ENCODE assay signal across 1 cellular context in genomic region chr10:15387021-15387420, GRCh38.
TF ChIP-seq lines count a peak whose summit lies in the region.

No MANE protein-coding gene starts in this region.

TF ChIP-seq in WTC11, 78 proteins besides CTCF, POLR2A, EP300 and RAD21 (continued from another document):
- TF ChIP-seq, protein P1, sequence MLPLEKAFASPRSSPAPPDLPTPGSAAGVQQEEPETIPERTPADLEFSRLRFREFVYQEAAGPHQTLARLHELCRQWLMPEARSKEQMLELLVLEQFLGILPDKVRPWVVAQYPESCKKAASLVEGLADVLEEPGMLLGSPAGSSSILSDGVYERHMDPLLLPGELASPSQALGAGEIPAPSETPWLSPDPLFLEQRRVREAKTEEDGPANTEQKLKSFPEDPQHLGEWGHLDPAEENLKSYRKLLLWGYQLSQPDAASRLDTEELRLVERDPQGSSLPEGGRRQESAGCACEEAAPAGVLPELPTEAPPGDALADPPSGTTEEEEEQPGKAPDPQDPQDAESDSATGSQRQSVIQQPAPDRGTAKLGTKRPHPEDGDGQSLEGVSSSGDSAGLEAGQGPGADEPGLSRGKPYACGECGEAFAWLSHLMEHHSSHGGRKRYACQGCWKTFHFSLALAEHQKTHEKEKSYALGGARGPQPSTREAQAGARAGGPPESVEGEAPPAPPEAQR (CRISPR knock-in tag; IDR thresholded peaks at IDR 0.05): no peak
- TF ChIP-seq ATF1 (CRISPR knock-in tag; IDR thresholded peaks at IDR 0.05) (no peak), CBFB (CRISPR knock-in tag; IDR thresholded peaks at IDR 0.05; ENCODE audit: low read depth) (no peak), STAT6 (CRISPR knock-in tag; conservative IDR thresholded peaks at IDR 0.05; ENCODE audit: low read depth) (no peak), JUN (CRISPR knock-in tag; IDR thresholded peaks at IDR 0.05) (no peak), GRHL2 (CRISPR knock-in tag; IDR thresholded peaks at IDR 0.05; ENCODE audit: insufficient replicate concordance, severe bottlenecking) (no peak), MXD4 (CRISPR knock-in tag; IDR thresholded peaks at IDR 0.05; ENCODE audit: borderline replicate concordance) (no peak), SOX15 (CRISPR knock-in tag; IDR thresholded peaks at IDR 0.05) (no peak), ZBTB21 (CRISPR knock-in tag; IDR thresholded peaks at IDR 0.05; ENCODE audit: borderline replicate concordance) (no peak), ETV6 (CRISPR knock-in tag; IDR thresholded peaks at IDR 0.05) (no peak), ESRRA (CRISPR knock-in tag; IDR thresholded peaks at IDR 0.05; ENCODE audit: borderline replicate concordance) (no peak)
- TF ChIP-seq, protein P2, sequence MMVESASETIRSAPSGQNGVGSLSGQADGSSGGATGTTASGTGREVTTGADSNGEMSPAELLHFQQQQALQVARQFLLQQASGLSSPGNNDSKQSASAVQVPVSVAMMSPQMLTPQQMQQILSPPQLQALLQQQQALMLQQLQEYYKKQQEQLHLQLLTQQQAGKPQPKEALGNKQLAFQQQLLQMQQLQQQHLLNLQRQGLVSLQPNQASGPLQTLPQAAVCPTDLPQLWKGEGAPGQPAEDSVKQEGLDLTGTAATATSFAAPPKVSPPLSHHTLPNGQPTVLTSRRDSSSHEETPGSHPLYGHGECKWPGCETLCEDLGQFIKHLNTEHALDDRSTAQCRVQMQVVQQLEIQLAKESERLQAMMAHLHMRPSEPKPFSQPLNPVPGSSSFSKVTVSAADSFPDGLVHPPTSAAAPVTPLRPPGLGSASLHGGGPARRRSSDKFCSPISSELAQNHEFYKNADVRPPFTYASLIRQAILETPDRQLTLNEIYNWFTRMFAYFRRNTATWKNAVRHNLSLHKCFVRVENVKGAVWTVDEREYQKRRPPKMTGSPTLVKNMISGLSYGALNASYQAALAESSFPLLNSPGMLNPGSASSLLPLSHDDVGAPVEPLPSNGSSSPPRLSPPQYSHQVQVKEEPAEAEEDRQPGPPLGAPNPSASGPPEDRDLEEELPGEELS (CRISPR knock-in tag; IDR thresholded peaks at IDR 0.05): no peak
- TF ChIP-seq, protein P3, sequence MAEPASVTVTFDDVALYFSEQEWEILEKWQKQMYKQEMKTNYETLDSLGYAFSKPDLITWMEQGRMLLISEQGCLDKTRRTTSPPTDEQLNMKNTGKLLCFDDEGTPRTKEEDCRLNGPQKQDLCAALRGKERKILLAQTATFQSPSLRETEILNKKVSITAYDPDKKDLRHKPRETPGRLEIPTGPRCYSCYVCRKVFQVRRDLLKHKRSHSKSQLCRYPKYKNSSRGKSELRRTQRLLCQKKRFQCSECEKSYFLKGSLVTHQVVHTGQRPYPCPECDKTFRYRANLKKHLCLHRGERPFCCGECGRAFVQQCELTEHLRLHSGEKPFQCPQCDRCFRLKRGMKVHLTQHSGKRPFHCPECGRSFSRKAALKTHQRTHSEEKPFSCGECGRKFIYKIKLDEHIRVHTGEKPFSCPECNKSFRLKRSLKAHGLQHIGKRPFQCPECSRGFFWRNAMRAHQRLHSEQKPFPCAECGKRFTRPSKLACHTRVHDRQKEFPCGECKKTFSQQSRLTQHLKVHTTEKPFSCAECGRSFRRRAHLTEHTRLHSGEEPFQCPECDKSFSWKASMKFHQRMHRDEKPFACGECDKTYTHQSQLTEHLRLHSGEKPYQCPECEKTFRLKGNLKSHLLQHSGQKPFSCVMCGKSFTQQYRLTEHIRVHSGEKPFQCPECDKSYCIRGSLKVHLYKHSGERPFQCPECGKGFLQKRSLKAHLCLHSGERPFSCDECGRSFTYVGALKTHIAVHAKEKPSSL (CRISPR knock-in tag; conservative IDR thresholded peaks at IDR 0.05): no peak
TF ChIP-seq in WTC11: peak in this region for 0.
